ENCODE assay signal across 8 cellular contexts in genomic region chr15:68316061-68316804, GRCh38. TPM values are rescaled to one million over a fixed set of nuclear protein-coding genes. Genes with fewer than 3 reads are reported as not detected.
A peak's percentile ranks its signal among the peaks of the same experiment; 100 is the strongest.
DNase-seq lines count a peak whose midpoint lies in the region; ATAC-seq and TF ChIP-seq lines count a peak whose summit lies in the region.

No MANE protein-coding gene starts in this region.

- peaks cover 7% of the 10 kb centered on the region for H3K4me1 Mint-ChIP-seq in T-helper 17 cell

- H3K9ac ChIP-seq in iPS-20b (ENCODE audit: low read depth, low read length): peak overlapping the region; percentile 27; the same call in 1 of the 2 replicates

- H3K36me3 ChIP-seq in A673 (ENCODE audit: insufficient read depth, low read length, poor library complexity, severe bottlenecking) (no peaks in the 10 kb centered on the region), iPS-20b (ENCODE audit: insufficient read depth, low read depth, low read length) (no peaks in the 10 kb centered on the region)

- TF ChIP-seq CTCF in A673 (conservative IDR thresholded peaks at IDR 0.05; ENCODE audit: low read depth, low read length): peak; percentile 56
- peak; percentile 58 for TF ChIP-seq CTCF in GM12872 (IDR thresholded peaks at IDR 0.05; ENCODE audit: insufficient read depth, low read depth, low read length)

- CTCF ChIA-PET in A673 (lab: Charles Lee): interaction anchor here (0.6 to 1.2 kb wide), 4 partner anchors 10 to 63 kb away, joined by 3 to 4 read pairs (median 4); no protein-coding TSS in a partner anchor

- DNase-seq in A673 (ENCODE audit: low spot score): no peak
- peak in 1 of 3 donors; percentile 9 for DNase-seq in T-helper 17 cell
- no peak for DNase-seq in stimulated activated CD4-positive, alpha-beta T cell treated with anti-CD3 and anti-CD28 coated beads, Interleukin-1b, Interleukin-23, amount 100 ng/mL, for 48 hours

- H3K27me3 Mint-ChIP-seq in T-helper 17 cell: peaks cover 25% of the 10 kb centered on the region

- H3K4me3 ChIP-seq in A673 (ENCODE audit: low read depth, low read length, poor library complexity, severe bottlenecking): no peak overlapping the region
- no peak overlapping the region; the same call in 1 of the 2 replicates for H3K4me3 ChIP-seq in iPS-20b (ENCODE audit: low read length)

- intact Hi-C loops in A673 (cut with micrococcal nuclease; ENCODE audit: unreplicated experiment): no loop called here

- H3K9me3 ChIP-seq in A673 (ENCODE audit: low read depth, low read length, poor library complexity, severe bottlenecking) (no peaks in the 10 kb centered on the region), T-helper 17 cell (ENCODE audit: control insufficient read depth, low read length, poor library complexity, severe bottlenecking) (no peaks in the 10 kb centered on the region), iPS-20b (ENCODE audit: insufficient read depth, low read depth, low read length) (no peaks in the 10 kb centered on the region; the same call in 1 of the 2 replicates)

- BruUV-seq in A673 (replicated peaks; lab: Mats Ljungman, UMichigan): no TSS peak

- no peak overlapping the region for H3K27ac Mint-ChIP-seq in T-helper 17 cell

- H3K4me3 Mint-ChIP-seq in T-helper 17 cell: peak overlapping the region; percentile 41

- H3K27ac ChIP-seq in A673 (ENCODE audit: low read depth, low read length, poor library complexity, severe bottlenecking): no peak overlapping the region
- peak overlapping the region; percentile 36 for H3K27ac ChIP-seq in iPS-20b (ENCODE audit: low read length)

- no peaks in the 10 kb centered on the region for H3K4me1 ChIP-seq in A673 (ENCODE audit: insufficient read depth, low read length, poor library complexity, severe bottlenecking)
- peaks cover 7% of the 10 kb centered on the region; the same call in 1 of the 2 replicates for H3K4me1 ChIP-seq in iPS-20b (ENCODE audit: insufficient read depth, low read length)

- POLR2A ChIA-PET in A673 (lab: Charles Lee; ENCODE audit: low non-redundant PET): no interaction called here

- H3K27me3 ChIP-seq in A673 (replicated peaks; ENCODE audit: insufficient read depth, low read depth, low read length, poor library complexity) (no peaks in the 10 kb centered on the region), iPS-20b (ENCODE audit: insufficient read depth, low read length) (no peaks in the 10 kb centered on the region)

- peaks cover 3% of the 10 kb centered on the region for H3K36me3 Mint-ChIP-seq in T-helper 17 cell (ENCODE audit: low read depth)

- ATAC-seq in T-helper 17 cell (no peak), GM18909 (IDR thresholded peaks at IDR 0.05; ENCODE audit: poor library complexity, unreplicated experiment) (no peak), HG03280 (IDR thresholded peaks at IDR 0.05; ENCODE audit: unreplicated experiment) (no peak), HG03095 (IDR thresholded peaks at IDR 0.05; ENCODE audit: unreplicated experiment) (no peak)

RNA-seq across cellular contexts. Expression of gene FEM1B, which starts 38.7 kb away (rescaled TPM):
- total RNA-seq in A673 (2021) (44.6 and 47.3 TPM in 2 replicates), T-helper 17 cell (10 to 100 TPM; 62.4 to 73.0 TPM)
